Comparison of ENCODE assay signal across 8 cellular contexts in the genomic region with DNA sequence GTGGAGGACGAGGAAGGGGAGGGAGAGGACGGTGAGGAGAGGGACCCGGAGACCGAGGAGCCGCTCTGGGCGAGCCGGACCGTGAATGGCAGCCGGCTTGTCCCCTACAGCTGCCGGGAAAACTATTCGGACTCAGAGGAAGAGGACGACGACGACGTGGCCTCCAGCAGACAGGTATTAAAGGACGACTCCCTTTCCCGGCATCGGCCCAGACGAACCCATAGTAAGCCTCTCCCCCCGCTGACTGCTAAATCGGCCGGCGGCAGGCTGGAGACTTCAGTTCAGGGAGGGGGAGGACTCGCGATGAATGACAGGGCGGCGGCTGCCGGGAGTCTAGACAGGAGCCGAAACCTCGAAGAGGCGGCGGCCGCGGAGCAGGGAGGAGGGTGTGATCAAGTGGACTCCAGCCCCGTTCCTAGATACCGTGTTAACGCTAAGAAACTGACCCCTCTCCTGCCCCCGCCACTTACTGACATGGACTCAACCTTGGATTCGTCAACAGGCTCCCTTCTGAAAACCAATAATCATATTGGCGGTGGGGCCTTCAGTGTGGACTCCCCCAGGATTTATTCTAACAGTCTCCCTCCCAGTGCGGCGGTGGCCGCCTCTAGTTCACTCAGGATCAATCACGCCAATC.
A peak's percentile ranks its signal among the peaks of the same experiment; 100 is the strongest.
DNase-seq lines count a peak whose midpoint lies in the region; ATAC-seq lines count a peak whose summit lies in the region.

No MANE protein-coding gene starts in this region.

- H3K4me3 Mint-ChIP-seq in memory B cell, result peak overlapping the region; percentile 98

- H3K4me1 Mint-ChIP-seq in memory B cell, result peaks cover 18% of the 10 kb centered on the region

- peak overlapping the region; percentile 99 for H3K27ac Mint-ChIP-seq in memory B cell

- peak; percentile 47 for ATAC-seq in HG02852 (IDR thresholded peaks at IDR 0.05; ENCODE audit: unreplicated experiment)
- peak; percentile 25 for ATAC-seq in memory B cell (ENCODE audit: low read depth)

- no peaks in the 10 kb centered on the region for H3K36me3 Mint-ChIP-seq in memory B cell

- peak; percentile 34 to 49 for DNase-seq in NCI-H2081 (lab: John Stamatoyannopoulos, UW)
- no peak for DNase-seq in NCI-H2081 treated with DMSO at 0.1 percent for 48 hours (lab: John Stamatoyannopoulos, UW)
- DNase-seq in NCI-H2171 (lab: John Stamatoyannopoulos, UW), result peak; percentile 22
- DNase-seq in activated CD4-positive, alpha-beta T cell treated with anti-CD3 and anti-CD28 coated beads, Interleukin-2, amount 50 U/mL, for 4 hours, result peak; percentile 57 to 58
- peak; percentile 68 for DNase-seq in effector CD4-positive, alpha-beta T cell
- peak; percentile 33 to 60 for DNase-seq in memory B cell (ENCODE audit: low spot score in 2 of 2)
- DNase-seq in stimulated activated CD8-positive, alpha-beta memory T cell treated with anti-CD3 and anti-CD28 coated beads, Interleukin-15, amount 100 ng/mL, for 24 hours (ENCODE audit: low read depth), result peak; percentile 7

- H3K9me3 Mint-ChIP-seq in memory B cell, result no peaks in the 10 kb centered on the region

- peaks cover 3% of the 10 kb centered on the region for H3K27me3 Mint-ChIP-seq in memory B cell
